ENCODE assay signal across 9 cellular contexts in the genomic region with DNA sequence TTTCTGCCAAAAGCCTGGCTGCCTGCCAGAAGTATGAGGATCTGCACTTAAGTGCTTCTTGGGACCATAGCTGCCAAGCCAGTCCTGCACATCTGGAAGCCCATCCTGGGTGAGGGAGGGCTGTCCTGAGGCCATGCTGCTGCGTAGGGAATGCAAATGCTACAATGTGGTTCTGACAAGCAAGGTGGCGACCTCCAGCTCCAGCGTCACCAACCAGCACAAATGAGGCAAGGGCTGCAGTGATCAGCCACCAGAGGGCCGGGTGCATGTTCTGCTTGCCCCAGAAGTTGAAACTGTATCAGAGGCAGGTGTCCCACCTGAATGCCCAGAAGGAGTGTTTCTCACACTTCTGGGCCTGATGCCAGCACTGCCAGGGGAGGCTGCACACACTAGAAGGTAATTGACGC.
A peak's percentile ranks its signal among the peaks of the same experiment; 100 is the strongest.
DNase-seq lines count a peak whose midpoint lies in the region; ATAC-seq and TF ChIP-seq lines count a peak whose summit lies in the region.
"Had no signal": no experiment of that assay in that cellular context is flagged by ENCODE, and none has a peak within 500 bp of the region (broad histone marks: within the 10 kb centered on the region; RNA-seq: fewer than 3 reads in every experiment).

No MANE protein-coding gene starts in this region.

- no peak overlapping the region for H3K9ac ChIP-seq in mammary epithelial cell (ENCODE audit: insufficient read depth, low read length)
- H3K9ac ChIP-seq: parathyroid adenoma had no signal

- H3K36me3 ChIP-seq in mammary epithelial cell (ENCODE audit: insufficient read depth, low read length): no peaks in the 10 kb centered on the region

- peak; percentile 52 for DNase-seq in GM12865 (ENCODE audit: low read depth)
- DNase-seq in NB4 (ENCODE audit: low read depth): peak; percentile 39
- peak; percentile 27 for DNase-seq in mammary epithelial cell
- DNase-seq in NCI-H1694 treated with DMSO at 0.1 percent for 48 hours (lab: John Stamatoyannopoulos, UW): no peak
- DNase-seq in CD14-positive monocyte (ENCODE audit: low spot score): no peak
- no peak for DNase-seq in central memory CD4-positive, alpha-beta T cell
- DNase-seq in DMS114 treated with DMSO at 0.1 percent for 48 hours (lab: John Stamatoyannopoulos, UW; ENCODE audit: unreplicated experiment): no peak

- no peaks in the 10 kb centered on the region for H3K27me3 ChIP-seq in mammary epithelial cell (ENCODE audit: insufficient read depth, low read length)

- no peaks in the 10 kb centered on the region for H3K4me1 ChIP-seq in mammary epithelial cell (ENCODE audit: insufficient read depth, low read length)
- H3K4me1 ChIP-seq: parathyroid adenoma had no signal

- CTCF ChIA-PET in mammary epithelial cell (lab: Charles Lee; ENCODE audit: low non-redundant PET): no interaction called here

- H3K9me3 Mint-ChIP-seq in CD14-positive monocyte: no peaks in the 10 kb centered on the region

- H3K27ac ChIP-seq in mammary epithelial cell (ENCODE audit: insufficient read depth, low read depth, low read length): no peak overlapping the region
- H3K27ac ChIP-seq: parathyroid adenoma had no signal

- H3K27me3 Mint-ChIP-seq in CD14-positive monocyte (ENCODE audit: low read depth in 3 of 3): peaks cover 0 to 7% (median 4%) of the 10 kb centered on the region in 3 donors

- peak; percentile 47 for TF ChIP-seq CTCF in GM12865 (IDR thresholded peaks at IDR 0.05; ENCODE audit: insufficient read depth, low read depth, low read length, missing control alignments)
- peak; percentile 34 for TF ChIP-seq CTCF in NB4 (IDR thresholded peaks at IDR 0.05; ENCODE audit: low read depth, low read length)
- TF ChIP-seq CTCF in mammary epithelial cell (conservative IDR thresholded peaks at IDR 0.05 in 1 of 2, IDR thresholded peaks at IDR 0.05 in 1 of 2; ENCODE audit: extremely low read depth in 1 of 2, insufficient read depth in 1 of 2, low read depth in 1 of 2, low read length in 2 of 2): no peak
- TF ChIP-seq CTCF in CD14-positive monocyte (IDR thresholded peaks at IDR 0.05): no peak

- H3K4me3 Mint-ChIP-seq in CD14-positive monocyte: no peak overlapping the region

- in situ Hi-C loops in mammary epithelial cell (cut with MboI; ENCODE audit: low sequenced_read_pairs in 2 of 2): no loop called here

- ATAC-seq in GM21619 (IDR thresholded peaks at IDR 0.05; ENCODE audit: unreplicated experiment): peak; percentile 51

- H3K4me3 ChIP-seq in GM12865 (ENCODE audit: low read depth, low read length): no peak overlapping the region
- H3K4me3 ChIP-seq in NB4 (ENCODE audit: low read depth, low read length): no peak overlapping the region
- H3K4me3 ChIP-seq in mammary epithelial cell (replicated peaks in 1 of 3; ENCODE audit: insufficient read depth in 1 of 3, low read depth in 2 of 3, low read length in 3 of 3): no peak overlapping the region

- dilution Hi-C loops in mammary epithelial cell (cut with HindIII; ENCODE audit: low sequenced_read_pairs): no loop called here

- no TSS peak for BruUV-seq in mammary epithelial cell (replicated peaks; lab: Mats Ljungman, UMichigan)

- H2AFZ ChIP-seq in mammary epithelial cell (ENCODE audit: low read depth, low read length): no peak overlapping the region
- H2AFZ ChIP-seq: parathyroid adenoma had no signal

- no peak overlapping the region for H3K27ac Mint-ChIP-seq in CD14-positive monocyte

- no peaks in the 10 kb centered on the region for H4K20me1 ChIP-seq in mammary epithelial cell (ENCODE audit: insufficient read depth, low read length)

- no peaks in the 10 kb centered on the region for H3K36me3 Mint-ChIP-seq in CD14-positive monocyte

- no peak for TF ChIP-seq POLR2A in NB4 (IDR thresholded peaks at IDR 0.05; ENCODE audit: extremely low read depth, insufficient read length)

- no peaks in the 10 kb centered on the region for H3K79me2 ChIP-seq in mammary epithelial cell (ENCODE audit: insufficient read depth, low read length)
- H3K79me2 ChIP-seq: parathyroid adenoma had no signal

- intact Hi-C loops in mammary epithelial cell (cut with micrococcal nuclease): no loop called here
- intact Hi-C loops in CD14-positive monocyte (cut with micrococcal nuclease): no loop called here

- H3K4me2 ChIP-seq in mammary epithelial cell (ENCODE audit: insufficient read depth, low read depth, low read length): no peak overlapping the region

- H3K4me1 Mint-ChIP-seq in CD14-positive monocyte: peaks cover 3% of the 10 kb centered on the region

- no peaks in the 10 kb centered on the region for H3K9me3 ChIP-seq in mammary epithelial cell (replicated peaks; ENCODE audit: insufficient read depth, low read length)

- 95% methylated on average over 5 of the region's 5 CpGs for WGBS in mammary epithelial cell (ENCODE audit: low coverage, missing lambda C conversion rate)

Comparison
In these comparisons a context has a peak if more than half of its experiments do, and no peak if none do; other contexts are left out.
1. DNase-seq: peak in GM12865 (single experiment), NB4 (single experiment) and mammary epithelial cell (single experiment); none in NCI-H1694 treated with DMSO at 0.1 percent for 48 hours (single experiment), CD14-positive monocyte (single experiment), central memory CD4-positive, alpha-beta T cell (single experiment) and DMS114 treated with DMSO at 0.1 percent for 48 hours (single experiment).
2. CTCF ChIP-seq: peak in GM12865 (single experiment) and NB4 (single experiment); none in mammary epithelial cell (0 of 2) and CD14-positive monocyte (single experiment).